ENCODE assay signal across 1 cellular context in the genomic region with DNA sequence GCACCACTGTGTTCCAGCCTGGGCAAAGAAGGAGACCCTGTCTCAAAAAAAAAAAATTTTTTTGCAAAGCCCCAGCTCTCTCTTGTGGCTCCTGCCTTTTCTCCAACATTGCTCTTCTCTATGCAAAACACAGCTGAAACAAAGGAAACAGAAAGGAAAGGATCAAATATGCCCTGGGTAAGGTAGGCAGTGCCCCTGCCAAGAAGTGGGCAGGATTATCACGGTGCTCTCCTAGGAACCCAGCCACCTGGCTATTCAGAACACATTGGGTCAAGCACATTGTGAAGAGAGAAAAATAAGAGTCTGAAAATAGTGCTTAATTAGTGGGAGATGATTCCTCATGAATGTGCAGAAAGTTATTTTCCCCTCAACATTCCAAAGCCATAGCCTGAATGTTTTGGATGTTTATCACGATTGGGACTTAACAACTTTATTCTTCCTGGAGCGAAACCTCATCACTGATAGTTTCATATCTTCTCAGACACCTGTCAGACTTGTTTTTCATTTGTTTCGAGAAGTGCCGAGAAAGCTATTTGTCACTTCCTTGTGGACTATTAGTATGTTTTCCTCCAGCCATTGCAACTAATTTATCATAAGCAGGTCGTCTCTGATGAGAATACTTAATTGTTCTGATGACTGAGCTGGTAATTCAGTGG.
TF ChIP-seq lines count a peak whose summit lies in the region.

No MANE protein-coding gene starts in this region.

TF ChIP-seq in IMR-90, 13 proteins besides CTCF, POLR2A, EP300 and RAD21 (continued from another document):
- TF ChIP-seq USF2 (IDR thresholded peaks at IDR 0.05; ENCODE audit: low read depth, low read length) (no peak), RCOR1 (IDR thresholded peaks at IDR 0.05; ENCODE audit: insufficient replicate concordance, low read length) (no peak), NFE2L2 (IDR thresholded peaks at IDR 0.05; ENCODE audit: low read depth, low read length) (no peak), CHD1 (IDR thresholded peaks at IDR 0.05; ENCODE audit: low read depth, low read length) (no peak), MAZ (IDR thresholded peaks at IDR 0.05; ENCODE audit: borderline replicate concordance, low read depth, low read length) (no peak), BHLHE40 (IDR thresholded peaks at IDR 0.05; ENCODE audit: low read depth, low read length) (no peak)
